ENCODE assay signal across 1 cellular context in genomic region chr1:30766948-30767347, GRCh38.
A peak's percentile ranks its signal among the peaks of the same experiment; 100 is the strongest.
TF ChIP-seq lines count a peak whose summit lies in the region.

No MANE protein-coding gene starts in this region.

TF ChIP-seq in GM12878, 131 proteins besides CTCF, POLR2A, EP300 and RAD21:
- TF ChIP-seq ZNF217 (IDR thresholded peaks at IDR 0.05), result 0 out of 2 replicates have a peak, but pooled peaks have one; percentile 44
